In the genomic region with DNA sequence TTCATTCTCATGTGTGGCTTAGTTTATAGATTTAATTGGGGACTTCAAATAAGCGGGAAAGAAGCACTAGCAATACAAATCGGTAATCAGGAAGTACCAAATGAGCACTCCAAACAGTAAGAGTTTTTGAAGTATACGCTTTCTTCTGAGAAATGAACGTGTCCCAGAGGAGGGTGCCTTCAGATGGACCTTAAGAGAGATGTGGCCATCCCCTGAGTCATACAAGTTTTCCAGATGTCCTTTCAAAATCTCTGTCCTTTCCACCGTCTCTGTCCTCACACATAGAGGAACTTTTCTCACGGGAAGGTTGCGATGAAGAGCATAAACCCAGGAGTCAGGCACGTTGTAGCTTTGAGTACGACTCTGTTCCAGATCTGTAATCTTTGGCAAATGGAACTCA, we compare ENCODE assay signal across 8 cellular contexts. TPM values are rescaled to one million over a fixed set of nuclear protein-coding genes. Genes with fewer than 3 reads are reported as not detected.
A peak's percentile ranks its signal among the peaks of the same experiment; 100 is the strongest.
DNase-seq lines count a peak whose midpoint lies in the region; ATAC-seq and TF ChIP-seq lines count a peak whose summit lies in the region.

No MANE protein-coding gene starts in this region.

- H3K27ac Mint-ChIP-seq in activated T-helper 1 cell treated with anti-CD3 and anti-CD28 coated beads, Interleukin-12 subunit alpha, Interleukin-12 subunit beta, Interleukin-2, Interleukin-4 antibody, amounts not matched to agents 30 ng/mL and 10 ng/mL and 1 ng/mL, durations not matched to agents 14 hours and 24 hours and 36 hours = peak overlapping the region; percentile 89
- H3K27ac Mint-ChIP-seq in memory B cell (peak overlapping the region; percentile 90), type B pancreatic cell (peak overlapping the region; percentile 96)

- no peak overlapping the region for H3K4me3 ChIP-seq in cardiac muscle cell

- peaks cover 19% of the 10 kb centered on the region for H3K4me1 ChIP-seq in cardiac muscle cell (ENCODE audit: low read depth)

- no peak for TF ChIP-seq CTCF in cardiac muscle cell (IDR thresholded peaks at IDR 0.05; ENCODE audit: low read depth, low read length)
- no peak for TF ChIP-seq CTCF in type B pancreatic cell (conservative IDR thresholded peaks at IDR 0.05)

- ATAC-seq in left cardiac atrium (no peak), memory B cell (ENCODE audit: low read depth) (no peak), HG02759 (IDR thresholded peaks at IDR 0.05; ENCODE audit: unreplicated experiment) (no peak)

- DNase-seq in cardiac muscle cell (ENCODE audit: low read depth in 1 of 2, low spot score in 1 of 2) (no peak), left cardiac atrium (no peak), memory B cell (ENCODE audit: low spot score in 2 of 2) (no peak), type B pancreatic cell (ENCODE audit: extremely low spot score, unreplicated experiment) (no peak), NCI-H187 (lab: John Stamatoyannopoulos, UW) (no peak), HPDE6-E6E7 (ENCODE audit: extremely low spot score) (no peak)
- no peak for DNase-seq in activated T-helper 1 cell treated with anti-CD3 and anti-CD28 coated beads, Interleukin-12 subunit alpha, Interleukin-12 subunit beta, Interleukin-2, Interleukin-4 antibody, amounts not matched to agents 30 ng/mL and 10 ng/mL and 1 ng/mL, durations not matched to agents 14 hours and 24 hours and 36 hours (ENCODE audit: low spot score)

- H3K4me3 Mint-ChIP-seq in activated T-helper 1 cell treated with anti-CD3 and anti-CD28 coated beads, Interleukin-12 subunit alpha, Interleukin-12 subunit beta, Interleukin-2, Interleukin-4 antibody, amounts not matched to agents 30 ng/mL and 10 ng/mL and 1 ng/mL, durations not matched to agents 14 hours and 24 hours and 36 hours = peak overlapping the region; percentile 82
- H3K4me3 Mint-ChIP-seq in memory B cell = peak overlapping the region; percentile 89
- peak overlapping the region; percentile 89 for H3K4me3 Mint-ChIP-seq in type B pancreatic cell

- H3K36me3 ChIP-seq in cardiac muscle cell = no peaks in the 10 kb centered on the region

- peaks cover 29% of the 10 kb centered on the region for H3K4me1 Mint-ChIP-seq in activated T-helper 1 cell treated with anti-CD3 and anti-CD28 coated beads, Interleukin-12 subunit alpha, Interleukin-12 subunit beta, Interleukin-2, Interleukin-4 antibody, amounts not matched to agents 30 ng/mL and 10 ng/mL and 1 ng/mL, durations not matched to agents 14 hours and 24 hours and 36 hours (ENCODE audit: low read depth)
- H3K4me1 Mint-ChIP-seq in memory B cell = peaks cover 18% of the 10 kb centered on the region
- H3K4me1 Mint-ChIP-seq in type B pancreatic cell (ENCODE audit: unreplicated experiment) = peaks cover 23% of the 10 kb centered on the region

- peak overlapping the region; percentile 99 for H3K27ac ChIP-seq in cardiac muscle cell

- no peaks in the 10 kb centered on the region for H3K9me3 ChIP-seq in cardiac muscle cell (ENCODE audit: low read depth)

- H3K27me3 ChIP-seq in cardiac muscle cell = no peaks in the 10 kb centered on the region

- H3K36me3 Mint-ChIP-seq in activated T-helper 1 cell treated with anti-CD3 and anti-CD28 coated beads, Interleukin-12 subunit alpha, Interleukin-12 subunit beta, Interleukin-2, Interleukin-4 antibody, amounts not matched to agents 30 ng/mL and 10 ng/mL and 1 ng/mL, durations not matched to agents 14 hours and 24 hours and 36 hours (ENCODE audit: low read depth) = peaks cover 18% of the 10 kb centered on the region
- H3K36me3 Mint-ChIP-seq in memory B cell (no peaks in the 10 kb centered on the region), type B pancreatic cell (peaks cover 5% of the 10 kb centered on the region)

- H3K9me3 Mint-ChIP-seq in activated T-helper 1 cell treated with anti-CD3 and anti-CD28 coated beads, Interleukin-12 subunit alpha, Interleukin-12 subunit beta, Interleukin-2, Interleukin-4 antibody, amounts not matched to agents 30 ng/mL and 10 ng/mL and 1 ng/mL, durations not matched to agents 14 hours and 24 hours and 36 hours = no peaks in the 10 kb centered on the region
- no peaks in the 10 kb centered on the region for H3K9me3 Mint-ChIP-seq in memory B cell
- H3K9me3 Mint-ChIP-seq in type B pancreatic cell = peaks cover 3% of the 10 kb centered on the region

- H3K27me3 Mint-ChIP-seq in activated T-helper 1 cell treated with anti-CD3 and anti-CD28 coated beads, Interleukin-12 subunit alpha, Interleukin-12 subunit beta, Interleukin-2, Interleukin-4 antibody, amounts not matched to agents 30 ng/mL and 10 ng/mL and 1 ng/mL, durations not matched to agents 14 hours and 24 hours and 36 hours (ENCODE audit: insufficient read depth) = peaks cover 8% of the 10 kb centered on the region
- no peaks in the 10 kb centered on the region for H3K27me3 Mint-ChIP-seq in memory B cell
- peaks cover 3% of the 10 kb centered on the region for H3K27me3 Mint-ChIP-seq in type B pancreatic cell

- intact Hi-C loops in left cardiac atrium (cut with DNase I) = no loop called here
- intact Hi-C loops in activated T-helper 1 cell treated with anti-CD3 and anti-CD28 coated beads, Interleukin-12 subunit alpha, Interleukin-12 subunit beta, Interleukin-2, Interleukin-4 antibody, amounts not matched to agents 30 ng/mL and 10 ng/mL and 1 ng/mL, durations not matched to agents 14 hours and 24 hours and 36 hours (cut with micrococcal nuclease) = loop anchor here (5.0 to 10.0 kb wide), 4 partner anchors 65 to 1553 kb away; a partner anchor contains a TSS

RNA-seq across cellular contexts. Expression of a gene that starts 1.7 kb away (rescaled TPM):
- total RNA-seq in cardiac muscle cell = 71.3 and 85.8 TPM in 2 replicates
- 75.5 and 84.6 TPM in 2 replicates for polyA plus RNA-seq in cardiac muscle cell
- total RNA-seq in left cardiac atrium = 100 to 1,000 TPM in 1 of 2 donors, 10 to 100 TPM in 1; 94.1 to 109 TPM
- total RNA-seq in activated T-helper 1 cell treated with anti-CD3 and anti-CD28 coated beads, Interleukin-12 subunit alpha, Interleukin-12 subunit beta, Interleukin-2, Interleukin-4 antibody, amounts not matched to agents 30 ng/mL and 10 ng/mL and 1 ng/mL, durations not matched to agents 14 hours and 24 hours and 36 hours = 383 and 409 TPM in 2 replicates
- total RNA-seq in type B pancreatic cell (ENCODE audit: low replicate concordance) = 97.8 and 111 TPM in 2 replicates
